ENCODE assay signal across 9 cellular contexts in the genomic region with DNA sequence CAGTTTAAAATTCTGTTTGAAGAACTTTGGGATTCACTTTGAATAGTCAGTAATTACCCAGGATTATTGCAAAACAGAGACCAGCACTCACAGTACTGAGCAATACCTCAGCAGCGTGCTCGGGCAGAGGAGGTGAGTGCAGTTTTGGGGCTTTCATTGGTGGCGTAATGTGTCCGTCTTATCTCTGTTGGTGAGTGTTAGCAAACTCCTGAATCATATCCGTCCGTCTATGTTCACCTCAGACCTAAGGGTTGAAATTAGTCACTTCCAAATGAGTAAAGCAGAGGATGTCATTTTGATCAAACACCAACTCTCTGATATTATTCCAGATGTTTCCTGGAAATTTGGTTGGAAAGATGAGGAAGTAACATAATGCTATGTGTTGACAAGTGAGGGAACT.
DNase-seq lines count a peak whose midpoint lies in the region; ATAC-seq, FAIRE-seq and TF ChIP-seq lines count a peak whose summit lies in the region.
"Had no signal": no experiment of that assay in that cellular context is flagged by ENCODE, and none has a peak within 500 bp of the region (broad histone marks: within the 10 kb centered on the region; RNA-seq: fewer than 3 reads in every experiment).

No MANE protein-coding gene starts in this region.

- H3K27ac Mint-ChIP-seq in effector memory CD8-positive, alpha-beta T cell, result peak overlapping the region; percentile 93 to 97

- peaks cover 49 to 50% of the 10 kb centered on the region in 2 donors for H3K4me1 Mint-ChIP-seq in effector memory CD8-positive, alpha-beta T cell (ENCODE audit: low read depth in 2 of 2)

- H3K27me3 Mint-ChIP-seq in effector memory CD8-positive, alpha-beta T cell, result no peaks in the 10 kb centered on the region

- no peaks in the 10 kb centered on the region for H3K9me3 Mint-ChIP-seq in effector memory CD8-positive, alpha-beta T cell

- DNase-seq in MV-4-11 (lab: John Stamatoyannopoulos, UW), result peak; percentile 64
- peak; percentile 56 to 64 for DNase-seq in activated CD4-positive, alpha-beta T cell treated with anti-CD3 and anti-CD28 coated beads, Interleukin-2, amount 50 U/mL, for 4 hours
- DNase-seq in effector memory CD8-positive, alpha-beta T cell, result peak; percentile 21 to 30 (median 23)
- DNase-seq in stimulated activated CD4-positive, alpha-beta T cell treated with anti-CD3 and anti-CD28 coated beads, Interleukin-4, amount 100 ng/mL, for 48 hours (ENCODE audit: low read depth in 2 of 2), result peak; percentile 59 to 73
- no peak for DNase-seq in GM20000 (ENCODE audit: low spot score)
- no peak for DNase-seq in urothelium cell line (ENCODE audit: low spot score)
- DNase-seq in NCI-H524 (lab: John Stamatoyannopoulos, UW), result no peak

- H3K4me3 Mint-ChIP-seq in effector memory CD8-positive, alpha-beta T cell, result peak overlapping the region; percentile 50 to 73

- TF ChIP-seq CTCF in GM20000 (IDR thresholded peaks at IDR 0.05; ENCODE audit: extremely low read depth, missing control alignments), result no peak

- H3K36me3 Mint-ChIP-seq in effector memory CD8-positive, alpha-beta T cell (ENCODE audit: insufficient read depth), result peaks cover 24% of the 10 kb centered on the region

- ATAC-seq in effector memory CD8-positive, alpha-beta T cell (replicated peaks), result peak; percentile 42
- ATAC-seq in GM21390 (IDR thresholded peaks at IDR 0.05; ENCODE audit: unreplicated experiment), result no peak

- FAIRE-seq in urothelium cell line (lab: Jason Lieb, UNC), result no peak
- FAIRE-seq: GM12892 had no signal

Comparison
In these comparisons a context has a peak if more than half of its experiments do, and no peak if none do; other contexts are left out.
1. DNase-seq: peak in MV-4-11 (single experiment), activated CD4-positive, alpha-beta T cell treated with anti-CD3 and anti-CD28 coated beads, Interleukin-2, amount 50 U/mL, for 4 hours (2 of 2), effector memory CD8-positive, alpha-beta T cell (3 of 3) and stimulated activated CD4-positive, alpha-beta T cell treated with anti-CD3 and anti-CD28 coated beads, Interleukin-4, amount 100 ng/mL, for 48 hours (2 of 2); none in GM20000 (single experiment), urothelium cell line (single experiment) and NCI-H524 (0 of 2).